ENCODE assay signal across 20 cellular contexts in the genomic region with DNA sequence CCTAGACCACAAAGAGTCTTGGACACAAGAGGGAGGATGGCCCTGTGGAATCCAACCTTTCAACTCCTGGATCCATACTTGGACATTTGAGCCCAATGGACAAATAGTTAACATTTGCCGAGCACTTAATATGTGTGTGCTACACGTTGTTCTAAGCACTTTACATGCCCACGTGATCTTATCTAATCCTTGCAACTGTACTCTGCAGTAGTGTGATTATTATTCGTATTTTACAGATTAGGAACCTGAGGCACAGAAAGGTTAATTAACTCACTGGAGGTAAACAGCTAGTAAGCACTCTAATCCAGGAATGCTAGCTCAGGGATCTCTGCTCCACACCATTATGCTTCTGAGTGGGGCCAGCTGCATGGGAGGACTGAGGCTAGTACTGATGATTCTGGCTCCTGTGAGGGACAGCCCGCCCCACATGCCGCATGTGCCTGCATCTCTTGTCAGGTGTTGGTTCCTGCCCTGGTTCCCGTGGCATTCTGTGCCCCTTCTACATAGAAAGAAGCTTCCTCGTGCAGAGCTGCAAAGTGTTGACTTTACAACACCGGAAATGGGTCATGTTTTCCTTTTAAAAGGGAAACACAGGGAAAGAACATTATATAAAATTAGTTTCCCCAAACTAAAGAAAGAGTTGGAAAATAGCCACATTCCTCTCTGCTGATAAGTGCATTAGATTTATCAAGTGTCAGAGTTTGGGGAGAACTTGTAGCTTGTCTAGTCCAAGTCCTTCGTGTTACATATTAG. TPM values are rescaled to one million over a fixed set of nuclear protein-coding genes. Genes with fewer than 3 reads are reported as not detected.
DNase-seq lines count a peak whose midpoint lies in the region; TF ChIP-seq lines count a peak whose summit lies in the region.
"Had no signal": no experiment of that assay in that cellular context is flagged by ENCODE, and none has a peak within 500 bp of the region (broad histone marks: within the 10 kb centered on the region; RNA-seq: fewer than 3 reads in every experiment).

No MANE protein-coding gene starts in this region.

- no peaks in the 10 kb centered on the region for H3K36me3 Mint-ChIP-seq in HFFc6 (ENCODE audit: low read depth)
- peaks cover 4% of the 10 kb centered on the region for H3K36me3 Mint-ChIP-seq in activated CD4-positive, alpha-beta memory T cell treated with anti-CD3 and anti-CD28 coated beads, Interleukin-2, amount 10 ng/mL, durations not matched to agents 7 days and 5 days (ENCODE audit: low read depth)
- H3K36me3 Mint-ChIP-seq: CD4-positive, alpha-beta memory T cell had no signal

- H3K27ac Mint-ChIP-seq in HFFc6 = peak overlapping the region; percentile 89
- H3K27ac Mint-ChIP-seq in activated CD4-positive, alpha-beta memory T cell treated with anti-CD3 and anti-CD28 coated beads, Interleukin-2, amount 10 ng/mL, durations not matched to agents 7 days and 5 days = no peak overlapping the region
- H3K27ac Mint-ChIP-seq: activated CD4-positive, alpha-beta T cell treated with anti-CD3 and anti-CD28 coated beads for 36 hours; CD4-positive, alpha-beta memory T cell had no signal

- no peaks in the 10 kb centered on the region for H3K27me3 ChIP-seq in ACC112 (ENCODE audit: insufficient read depth, low read length)
- H3K27me3 ChIP-seq: adrenal gland, ovary had no signal

- peak overlapping the region; percentile 84 for H3K27ac ChIP-seq in ACC112 (ENCODE audit: low read depth, low read length)
- H3K27ac ChIP-seq: adrenal gland, left ventricle myocardium inferior, ovary had no signal

- POLR2A ChIA-PET in activated CD4-positive, alpha-beta memory T cell treated with anti-CD3 and anti-CD28 coated beads, Interleukin-2, amount 10 ng/mL, durations not matched to agents 7 days and 5 days (lab: Charles Lee) = no interaction called here

- H3K79me2 ChIP-seq in ACC112 (ENCODE audit: control insufficient read depth, insufficient read depth, low read length, unreplicated experiment) = no peaks in the 10 kb centered on the region

- in situ Hi-C loops in astrocyte of the spinal cord (cut with HindIII; ENCODE audit: low sequenced_read_pairs) = no loop called here

- CTCF ChIA-PET in activated CD4-positive, alpha-beta memory T cell treated with anti-CD3 and anti-CD28 coated beads, Interleukin-2, amount 10 ng/mL, durations not matched to agents 7 days and 5 days (lab: Charles Lee) = interaction anchor here (0.9 kb wide), 1 partner anchor 11 kb away, joined by 3 read pairs; no protein-coding TSS in a partner anchor

- peak overlapping the region; percentile 63 for H3K4me3 Mint-ChIP-seq in HFFc6
- no peak overlapping the region for H3K4me3 Mint-ChIP-seq in activated CD4-positive, alpha-beta memory T cell treated with anti-CD3 and anti-CD28 coated beads, Interleukin-2, amount 10 ng/mL, durations not matched to agents 7 days and 5 days
- H3K4me3 Mint-ChIP-seq: activated CD4-positive, alpha-beta T cell treated with anti-CD3 and anti-CD28 coated beads for 36 hours; CD4-positive, alpha-beta memory T cell had no signal

- H3K36me3 ChIP-seq in ACC112 (ENCODE audit: insufficient read depth, low read length) = no peaks in the 10 kb centered on the region
- H3K36me3 ChIP-seq: adrenal gland, left ventricle myocardium inferior, ovary had no signal

- peaks cover 63% of the 10 kb centered on the region for H3K4me1 Mint-ChIP-seq in HFFc6 (ENCODE audit: low read depth)
- peaks cover 20% of the 10 kb centered on the region for H3K4me1 Mint-ChIP-seq in activated CD4-positive, alpha-beta memory T cell treated with anti-CD3 and anti-CD28 coated beads, Interleukin-2, amount 10 ng/mL, durations not matched to agents 7 days and 5 days
- H3K4me1 Mint-ChIP-seq: CD4-positive, alpha-beta memory T cell had no signal

- no peak overlapping the region for H2AFZ ChIP-seq in ACC112 (ENCODE audit: low read length, unreplicated experiment)

- DNase-seq in HFFc6 (no peak), astrocyte of the spinal cord (ENCODE audit: low read depth, low spot score) (peak; percentile 24), glomerular endothelial cell (ENCODE audit: extremely low read depth, low read depth, low spot score) (peak; percentile 78), GF-D8 (lab: John Stamatoyannopoulos, UW) (no peak), DMS79 (lab: John Stamatoyannopoulos, UW) (no peak), NCI-H526 treated with DMSO at 0.1 percent for 48 hours (lab: John Stamatoyannopoulos, UW) (no peak)
- DNase-seq in activated CD4-positive, alpha-beta memory T cell treated with anti-CD3 and anti-CD28 coated beads, Interleukin-2, amount 10 ng/mL, durations not matched to agents 7 days and 5 days = no peak
- DNase-seq: ACHN; activated CD4-positive, alpha-beta T cell treated with anti-CD3 and anti-CD28 coated beads for 36 hours; activated effector memory CD4-positive, alpha-beta T cell treated with anti-CD3 and anti-CD28 coated beads, Interleukin-2, amount 50 U/mL, for 16 hours; adrenal gland; CD4-positive, alpha-beta memory T cell; cerebellar nuclear complex; DMS79 treated with DMSO at 0.1 percent for 48 hours; GOT3; left ventricle myocardium inferior; NCI-H2081; NCI-H510A; ovary had no signal

- H3K9me3 Mint-ChIP-seq in HFFc6 = no peaks in the 10 kb centered on the region
- no peaks in the 10 kb centered on the region for H3K9me3 Mint-ChIP-seq in activated CD4-positive, alpha-beta memory T cell treated with anti-CD3 and anti-CD28 coated beads, Interleukin-2, amount 10 ng/mL, durations not matched to agents 7 days and 5 days

- TF ChIP-seq CTCF in HFFc6 (IDR thresholded peaks at IDR 0.05) (no peak), astrocyte of the spinal cord (IDR thresholded peaks at IDR 0.05; ENCODE audit: low read depth, low read length) (no peak)

- H3K4me1 ChIP-seq in ACC112 (ENCODE audit: control insufficient read depth, insufficient read depth, low read length, unreplicated experiment) = peaks cover 54% of the 10 kb centered on the region
- H3K4me1 ChIP-seq: adrenal gland had no signal

- no peaks in the 10 kb centered on the region for H3K27me3 Mint-ChIP-seq in HFFc6 (ENCODE audit: insufficient read depth)
- H3K27me3 Mint-ChIP-seq in activated CD4-positive, alpha-beta memory T cell treated with anti-CD3 and anti-CD28 coated beads, Interleukin-2, amount 10 ng/mL, durations not matched to agents 7 days and 5 days = peaks cover 5% of the 10 kb centered on the region

- peak overlapping the region; percentile 40; the same call in 1 of the 2 replicates for H3K4me3 ChIP-seq in ACC112 (ENCODE audit: low read depth, low read length)
- no peak overlapping the region for H3K4me3 ChIP-seq in astrocyte of the spinal cord (ENCODE audit: low read depth, low read length)
- H3K4me3 ChIP-seq: adrenal gland, left ventricle myocardium inferior, ovary had no signal

RNA-seq across cellular contexts. Expression of gene PLAC1, which starts 34.8 kb away (rescaled TPM):
- total RNA-seq in HFFc6 (2021; fragmentation: NEBNext Ultra II Directional; extraction: Animal tissue kit (Norgen Biotek cat#: 25700)) = under 1 TPM in 1 of 6 experiments, not detected in 5; 0.51 TPM
- 0.15 TPM in 1 of 2 replicates, not detected in the other for total RNA-seq in glomerular endothelial cell
- total RNA-seq in activated CD4-positive, alpha-beta memory T cell treated with anti-CD3 and anti-CD28 coated beads, Interleukin-2, amount 10 ng/mL, durations not matched to agents 7 days and 5 days = not detected
- total RNA-seq: adrenal gland; CD4-positive, alpha-beta memory T cell; left ventricle myocardium inferior had no signal

Comparison
In these comparisons a context has a peak if more than half of its experiments do, and no peak if none do; other contexts are left out.
1. DNase-seq: peak in astrocyte of the spinal cord (single experiment) and glomerular endothelial cell (single experiment); none in HFFc6 (single experiment), GF-D8 (single experiment), DMS79 (single experiment), activated CD4-positive, alpha-beta memory T cell treated with anti-CD3 and anti-CD28 coated beads, Interleukin-2, amount 10 ng/mL, durations not matched to agents 7 days and 5 days (single experiment) and NCI-H526 treated with DMSO at 0.1 percent for 48 hours (single experiment).